29 cellular contexts compared by ENCODE assay signal in the genomic region with DNA sequence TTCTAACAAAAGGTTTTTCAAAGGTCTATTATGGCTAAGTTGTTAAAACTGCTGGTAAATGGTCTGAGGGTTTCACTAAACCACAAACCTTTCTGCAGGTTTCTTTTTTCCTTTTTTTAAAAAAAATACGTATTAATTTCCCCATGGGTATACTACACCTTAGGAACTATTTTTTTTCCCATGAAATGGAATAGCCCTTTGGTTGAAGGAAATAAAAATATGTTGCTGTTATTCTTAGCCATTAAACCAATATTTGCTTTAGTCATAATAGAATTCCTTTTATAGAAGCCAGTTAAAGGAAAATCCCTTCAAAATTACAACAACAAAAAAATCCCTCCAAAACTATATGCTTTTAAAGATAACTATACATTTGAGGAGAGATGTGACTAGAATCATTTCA.
"Had no signal": no experiment of that assay in that cellular context is flagged by ENCODE, and none has a peak within 500 bp of the region (broad histone marks: within the 10 kb centered on the region; RNA-seq: fewer than 3 reads in every experiment).

No MANE protein-coding gene starts in this region.

- FAIRE-seq: endometrium, kidney had no signal

- H3K4me1 ChIP-seq: colonic mucosa, gastrocnemius medialis, heart right ventricle, lower lobe of right lung had no signal

- H3K9me3 ChIP-seq: colonic mucosa, esophagus squamous epithelium, gastrocnemius medialis, heart right ventricle, lower lobe of right lung, mucosa of descending colon had no signal

- H3K36me3 ChIP-seq: colonic mucosa, esophagus squamous epithelium, gastrocnemius medialis, heart right ventricle, lower lobe of right lung had no signal

- H3K27me3 ChIP-seq: colonic mucosa, esophagus squamous epithelium, gastrocnemius medialis, heart right ventricle had no signal

- H3K27ac Mint-ChIP-seq: dendritic cell treated with granulocyte-macrophage colony-stimulating factor and Interleukin-4, amounts not matched to agents 40 ng/mL and 50 ng/mL, for 4 days; effector memory CD8-positive, alpha-beta T cell; endodermal cell; mesothelial cell of epicardium; naive B cell had no signal

- H3K4me1 Mint-ChIP-seq: naive B cell had no signal

- H3K27me3 Mint-ChIP-seq: dendritic cell treated with granulocyte-macrophage colony-stimulating factor and Interleukin-4, amounts not matched to agents 40 ng/mL and 50 ng/mL, for 4 days; effector memory CD8-positive, alpha-beta T cell; naive B cell had no signal

- H3K27ac ChIP-seq: colonic mucosa, epithelial cell of prostate, esophagus squamous epithelium, gastrocnemius medialis, heart right ventricle, lower lobe of right lung had no signal

- H3K9me3 Mint-ChIP-seq: mesothelial cell of epicardium had no signal

- H3K4me3 ChIP-seq: colonic mucosa, esophagus squamous epithelium, gastrocnemius medialis, heart right ventricle, lower lobe of right lung, mucosa of descending colon had no signal

- H3K4me3 Mint-ChIP-seq: dendritic cell treated with granulocyte-macrophage colony-stimulating factor and Interleukin-4, amounts not matched to agents 40 ng/mL and 50 ng/mL, for 4 days; effector memory CD8-positive, alpha-beta T cell; endodermal cell; mesothelial cell of epicardium; naive B cell had no signal

- H3K36me3 Mint-ChIP-seq: mesothelial cell of epicardium, naive B cell had no signal

- DNase-seq: colonic mucosa; cortex of kidney; effector CD8-positive, alpha-beta T cell; effector memory CD8-positive, alpha-beta T cell; endodermal cell; erythroblast; esophagus squamous epithelium; foreskin fibroblast; foreskin melanocyte; gastrocnemius medialis; glutamatergic neuron; head of caudate nucleus; heart right ventricle; hippocampal formation; islet precursor cell; kidney; kidney glomerular epithelial cell; left colon; left ventricle myocardium superior; lower lobe of right lung; mesenchymal stem cell; mucosa of descending colon; naive B cell had no signal

- ATAC-seq: effector memory CD8-positive, alpha-beta T cell; esophagus mucosa; gastrocnemius medialis; heart right ventricle; left colon; left lobe of liver; left ventricle myocardium superior; lower lobe of right lung; mucosa of descending colon had no signal
